Comparison of ENCODE assay signal across 24 cellular contexts in the genomic region with DNA sequence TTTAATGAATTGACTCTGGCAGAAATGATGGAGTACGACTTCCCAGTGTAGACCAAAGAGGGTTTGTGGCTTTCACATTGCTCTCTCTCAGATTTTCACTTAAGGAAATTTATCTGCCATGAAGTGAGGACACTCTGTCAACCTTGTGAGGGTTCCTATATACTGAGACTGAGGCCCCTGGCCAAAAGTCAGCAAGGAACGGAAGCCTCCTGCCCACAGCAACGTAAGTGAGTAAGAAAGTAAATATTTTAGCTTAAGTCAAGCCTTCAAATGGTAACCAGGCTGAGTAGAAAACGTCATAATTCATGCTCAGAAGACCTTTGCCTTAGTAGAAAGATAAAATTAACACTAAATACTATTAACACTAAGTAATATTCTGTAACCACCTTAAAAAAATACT.
"Had no signal": no experiment of that assay in that cellular context is flagged by ENCODE, and none has a peak within 500 bp of the region (broad histone marks: within the 10 kb centered on the region; RNA-seq: fewer than 3 reads in every experiment).

No MANE protein-coding gene starts in this region.

- H3K27me3 ChIP-seq: colonic mucosa, dorsolateral prefrontal cortex, right lobe of liver, testis, upper lobe of left lung had no signal

- H3K4me3 ChIP-seq: colonic mucosa, dorsolateral prefrontal cortex, lung, right lobe of liver, skin epidermis, testis, upper lobe of left lung had no signal

- H3K27ac ChIP-seq: colonic mucosa, dorsolateral prefrontal cortex, right lobe of liver, skin epidermis, testis, upper lobe of left lung had no signal

- H3K9me3 ChIP-seq: colonic mucosa, right lobe of liver, testis had no signal

- H3K36me3 ChIP-seq: colonic mucosa, right lobe of liver, upper lobe of left lung had no signal

- H3K4me1 ChIP-seq: colonic mucosa, right lobe of liver, testis, upper lobe of left lung had no signal

- DNase-seq: activated B cell treated with CpG ODN at 0.5 μM for 24 hours; activated CD4-positive, alpha-beta T cell treated with anti-CD3 and anti-CD28 coated beads for 4 hours; activated CD4-positive, alpha-beta T cell treated with anti-CD3 and anti-CD28 coated beads, Interleukin-2, amount 50 U/mL, for 48 hours; activated CD8-positive, alpha-beta memory T cell treated with anti-CD3 and anti-CD28 coated beads, Interleukin-2, amount 50 U/mL, for 48 hours; activated naive CD4-positive, alpha-beta T cell; activated naive CD8-positive, alpha-beta T cell treated with anti-CD3 and anti-CD28 coated beads for 36 hours; activated T-cell treated with anti-CD3 and anti-CD28 coated beads, Interleukin-2, amount 50 U/mL, for 4 hours; amniotic stem cell; colonic mucosa; dorsolateral prefrontal cortex; effector memory CD8-positive, alpha-beta T cell; foreskin melanocyte; naive B cell; occipital lobe; posterior cingulate gyrus; right lobe of liver; stimulated activated CD4-positive, alpha-beta T cell treated with anti-CD3 and anti-CD28 coated beads, Interleukin-2, amount 100 ng/mL, for 24 hours; stimulated activated naive B cell treated with anti-CD40 and anti-IgM and Interleukin-4, amounts not matched to agents 10 μg/mL and 1 μg/mL and 100 μg/mL, for 72 hours; T-cell; T-helper 9 cell; testis; upper lobe of left lung had no signal
